In genomic region chr20:18625907-18626655, GRCh38 we compare ENCODE assay signal across 18 cellular contexts. TPM values are rescaled to one million over a fixed set of nuclear protein-coding genes. Genes with fewer than 3 reads are reported as not detected.
DNase-seq lines count a peak whose midpoint lies in the region; ATAC-seq and TF ChIP-seq lines count a peak whose summit lies in the region.
"Had no signal": no experiment of that assay in that cellular context is flagged by ENCODE, and none has a peak within 500 bp of the region (broad histone marks: within the 10 kb centered on the region; RNA-seq: fewer than 3 reads in every experiment).

No MANE protein-coding gene starts in this region.

- H3K9ac ChIP-seq in SK-N-MC (ENCODE audit: insufficient read length), result no peak overlapping the region
- H3K9ac ChIP-seq: BLaER1 had no signal

- CTCF ChIA-PET in HEK293 (lab: Yijun Ruan, JAX), result no interaction called here

- in situ Hi-C loops in ACHN (cut with HindIII; ENCODE audit: low pct_ligation_motif_present, low pct_unique_long_range_greater_than_20kb, low sequenced_read_pairs), result no loop called here

- no peak overlapping the region for H3K4me3 Mint-ChIP-seq in stimulated activated effector memory CD8-positive, alpha-beta T cell treated with anti-CD3 and anti-CD28 coated beads, Interleukin-12 subunit alpha, Interleukin-12 subunit beta, amount 100 ng/mL, for 72 hours
- H3K4me3 Mint-ChIP-seq: CD4-positive, alpha-beta T cell; CD8-positive, alpha-beta T cell had no signal

- no peaks in the 10 kb centered on the region for H3K9me3 Mint-ChIP-seq in stimulated activated effector memory CD8-positive, alpha-beta T cell treated with anti-CD3 and anti-CD28 coated beads, Interleukin-12 subunit alpha, Interleukin-12 subunit beta, amount 100 ng/mL, for 72 hours
- H3K9me3 Mint-ChIP-seq: CD4-positive, alpha-beta T cell; CD8-positive, alpha-beta T cell had no signal

- no peaks in the 10 kb centered on the region for H3K4me1 Mint-ChIP-seq in stimulated activated effector memory CD8-positive, alpha-beta T cell treated with anti-CD3 and anti-CD28 coated beads, Interleukin-12 subunit alpha, Interleukin-12 subunit beta, amount 100 ng/mL, for 72 hours

- no peaks in the 10 kb centered on the region for H3K27me3 ChIP-seq in H7 (ENCODE audit: control insufficient read depth, insufficient read depth, low read length)
- H3K27me3 ChIP-seq: BE2C, BLaER1 had no signal

- H3K36me3 ChIP-seq in HEK293 (ENCODE audit: control insufficient read depth in 2 of 2, insufficient read depth in 1 of 2, low read length in 2 of 2) (peaks cover 0 to 6% of the 10 kb centered on the region in 2 experiments; a peak in 1 of 3 replicates), SK-N-MC (ENCODE audit: insufficient read depth, low read length) (peaks cover 9% of the 10 kb centered on the region; the same call in 1 of the 2 replicates), H7 (replicated peaks; ENCODE audit: control insufficient read depth, insufficient read depth, low read length) (no peaks in the 10 kb centered on the region; the same call in 1 of the 2 replicates)
- H3K36me3 ChIP-seq: BE2C, BLaER1 had no signal

- H3K27ac ChIP-seq in HEK293 (ENCODE audit: extremely low read depth, low read depth, low read length) (no peak overlapping the region), SK-N-MC (peak overlapping the region; percentile 81)
- H3K27ac ChIP-seq: BLaER1, C4-2B had no signal

- TF ChIP-seq CTCF in HEK293 (tag by site-specific recombination; IDR thresholded peaks at IDR 0.05) (no peak), choroid plexus epithelial cell (conservative IDR thresholded peaks at IDR 0.05; ENCODE audit: low read depth, low read length) (no peak)

- H3K27ac Mint-ChIP-seq in stimulated activated effector memory CD8-positive, alpha-beta T cell treated with anti-CD3 and anti-CD28 coated beads, Interleukin-12 subunit alpha, Interleukin-12 subunit beta, amount 100 ng/mL, for 72 hours, result peak overlapping the region; percentile 61
- H3K27ac Mint-ChIP-seq: CD4-positive, alpha-beta T cell; CD8-positive, alpha-beta T cell had no signal

- peak; percentile 60 for DNase-seq in SK-N-MC (ENCODE audit: low read depth, low spot score)
- peak; percentile 72 for DNase-seq in choroid plexus epithelial cell (ENCODE audit: low read depth)
- no peak for DNase-seq in stimulated activated effector memory CD8-positive, alpha-beta T cell treated with anti-CD3 and anti-CD28 coated beads, Interleukin-12 subunit alpha, Interleukin-12 subunit beta, amount 100 ng/mL, for 72 hours (ENCODE audit: low spot score in 2 of 2)
- no peak for DNase-seq in H7
- no peak for DNase-seq in pons (ENCODE audit: low spot score)
- DNase-seq in ACHN, result no peak
- DNase-seq: 8988T; BE2C; Caco-2; Calu3; CD4-positive, alpha-beta T cell; CD8-positive, alpha-beta T cell; DMS79 treated with DMSO at 0.1 percent for 48 hours; GF-D8 had no signal

- peaks cover 32% of the 10 kb centered on the region for H3K36me3 Mint-ChIP-seq in stimulated activated effector memory CD8-positive, alpha-beta T cell treated with anti-CD3 and anti-CD28 coated beads, Interleukin-12 subunit alpha, Interleukin-12 subunit beta, amount 100 ng/mL, for 72 hours

- H3K4me3 ChIP-seq in HEK293 (ENCODE audit: low read depth, low read length) (no peak overlapping the region), SK-N-MC (no peak overlapping the region), choroid plexus epithelial cell (ENCODE audit: low read depth, low read length) (no peak overlapping the region), H7 (ENCODE audit: insufficient read depth, low read depth, low read length) (no peak overlapping the region)
- H3K4me3 ChIP-seq: BLaER1 had no signal

- no peaks in the 10 kb centered on the region for H3K9me3 ChIP-seq in HEK293 (ENCODE audit: control insufficient read depth, insufficient read depth, low read depth, low read length)
- no peaks in the 10 kb centered on the region for H3K9me3 ChIP-seq in SK-N-MC (ENCODE audit: low read depth, low read length)
- H3K9me3 ChIP-seq: BE2C, BLaER1, Caco-2 had no signal

- H3K4me1 ChIP-seq in HEK293 (ENCODE audit: control insufficient read depth, insufficient read depth, low read length), result no peaks in the 10 kb centered on the region
- H3K4me1 ChIP-seq: BE2C, BLaER1, Caco-2 had no signal

- ATAC-seq in stimulated activated effector memory CD8-positive, alpha-beta T cell treated with anti-CD3 and anti-CD28 coated beads, Interleukin-12 subunit alpha, Interleukin-12 subunit beta, amount 100 ng/mL, for 72 hours, result no peak
- no peak for ATAC-seq in HG02798 (IDR thresholded peaks at IDR 0.05; ENCODE audit: poor library complexity, unreplicated experiment)
- ATAC-seq: CD8-positive, alpha-beta T cell had no signal

- POLR2A ChIA-PET in HEK293 (lab: Yijun Ruan, JAX), result no interaction called here

TF ChIP-seq in HEK293, 187 proteins besides CTCF, POLR2A, EP300 and RAD21:
- TF ChIP-seq ZSCAN5A (tag by site-specific recombination; IDR thresholded peaks at IDR 0.05) (no peak), SP3 (tag by site-specific recombination; IDR thresholded peaks at IDR 0.05) (no peak), REST (tag by site-specific recombination; IDR thresholded peaks at IDR 0.05) (peak; percentile 89), ZNF148 (tag by site-specific recombination; IDR thresholded peaks at IDR 0.05; ENCODE audit: borderline replicate concordance) (no peak), HOXD13 (CRISPR knock-in tag; IDR thresholded peaks at IDR 0.05; ENCODE audit: borderline replicate concordance) (no peak), ZNF514 (tag by site-specific recombination; IDR thresholded peaks at IDR 0.05) (no peak), ZNF214 (tag by site-specific recombination; IDR thresholded peaks at IDR 0.05; ENCODE audit: borderline replicate concordance) (no peak)

RNA-seq across cellular contexts. Expression of gene DTD1, which starts 38.2 kb away (rescaled TPM):
- 54.2 and 54.8 TPM in 2 replicates for total RNA-seq in H7 (2014; rRNA removed; shearing (Covaris generic))

RNA-seq across cellular contexts. Expression of gene SMIM26, which starts 58.8 kb away (rescaled TPM):
- total RNA-seq in H7 (2014; rRNA removed; shearing (Covaris generic)), result 89.1 and 91.7 TPM in 2 replicates

Comparison
In these comparisons a context has a peak if more than half of its experiments do, and no peak if none do; other contexts are left out.
1. DNase-seq: peak in SK-N-MC (single experiment) and choroid plexus epithelial cell (single experiment); none in stimulated activated effector memory CD8-positive, alpha-beta T cell treated with anti-CD3 and anti-CD28 coated beads, Interleukin-12 subunit alpha, Interleukin-12 subunit beta, amount 100 ng/mL, for 72 hours (0 of 2), H7 (single experiment), pons (single experiment) and ACHN (single experiment).